ENCODE assay signal across 27 cellular contexts in the genomic region with DNA sequence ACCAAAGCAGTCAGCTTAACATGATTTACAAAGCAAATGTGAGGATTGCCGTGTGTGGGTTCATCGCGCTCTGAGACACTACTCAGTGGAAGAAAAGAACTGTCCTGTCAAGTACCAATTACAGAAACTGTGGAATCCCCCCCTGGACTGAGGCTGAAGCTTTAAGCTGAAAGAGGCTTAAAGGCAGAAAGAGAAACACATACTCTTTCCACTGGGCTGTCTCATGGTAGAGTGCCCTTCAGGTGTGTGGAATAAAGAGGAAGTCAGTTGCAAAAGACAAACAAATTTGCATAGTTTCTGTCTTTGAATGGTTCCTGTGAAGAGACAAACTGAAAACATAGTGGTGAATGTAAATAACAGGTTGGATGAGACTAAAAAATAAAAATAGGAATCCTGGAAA.
A peak's percentile ranks its signal among the peaks of the same experiment; 100 is the strongest.
DNase-seq lines count a peak whose midpoint lies in the region; ATAC-seq and TF ChIP-seq lines count a peak whose summit lies in the region.
"Had no signal": no experiment of that assay in that cellular context is flagged by ENCODE, and none has a peak within 500 bp of the region (broad histone marks: within the 10 kb centered on the region; RNA-seq: fewer than 3 reads in every experiment).

No MANE protein-coding gene starts in this region.

- H3K9me2 ChIP-seq in SK-N-SH = no peaks in the 10 kb centered on the region

- no peak for TF ChIP-seq EP300 in SK-N-SH (IDR thresholded peaks at IDR 0.05; ENCODE audit: borderline replicate concordance in 1 of 2, low read depth in 1 of 2, low read length in 1 of 2)

- no peaks in the 10 kb centered on the region for H3K27me3 ChIP-seq in SK-N-SH (ENCODE audit: insufficient read depth)
- H3K27me3 ChIP-seq: ascending aorta, gastrocnemius medialis, upper lobe of right lung had no signal

- no peak overlapping the region for H2AFZ ChIP-seq in SK-N-SH (ENCODE audit: low read depth)

- no peaks in the 10 kb centered on the region for H3K79me2 ChIP-seq in SK-N-SH (ENCODE audit: insufficient read depth)

- no peaks in the 10 kb centered on the region; the same call in 1 of the 2 replicates for H3K9me3 ChIP-seq in SK-N-SH
- H3K9me3 ChIP-seq: gastrocnemius medialis, upper lobe of right lung had no signal

- H3K4me3 ChIP-seq in SK-N-SH (ENCODE audit: low read depth in 2 of 2, low read length in 1 of 2) = no peak overlapping the region
- H3K4me3 ChIP-seq: ascending aorta, gastrocnemius medialis, upper lobe of right lung had no signal

- H3F3A ChIP-seq in SK-N-SH (replicated peaks; ENCODE audit: insufficient read depth) = no peaks in the 10 kb centered on the region

- no peak overlapping the region for H3K9ac ChIP-seq in SK-N-SH

- H3K27ac ChIP-seq in SK-N-SH (ENCODE audit: low read depth in 2 of 2, low read length in 1 of 2) = no peak overlapping the region
- H3K27ac ChIP-seq: gastrocnemius medialis, upper lobe of right lung had no signal

- POLR2A ChIA-PET in SK-N-SH (lab: Yijun Ruan, JAX) = no interaction called here

- no peaks in the 10 kb centered on the region for H3K36me3 ChIP-seq in SK-N-SH (replicated peaks in 1 of 2; ENCODE audit: control insufficient read depth in 1 of 2, insufficient read depth in 2 of 2, low read length in 1 of 2)
- H3K36me3 ChIP-seq: ascending aorta, gastrocnemius medialis, upper lobe of right lung had no signal

- no peak for TF ChIP-seq CTCF in SK-N-SH (IDR thresholded peaks at IDR 0.05)

- TF ChIP-seq RAD21 in SK-N-SH (IDR thresholded peaks at IDR 0.05; ENCODE audit: low read length) = no peak

- CTCF ChIA-PET in SK-N-SH (lab: Yijun Ruan, JAX) = no interaction called here

- no peak for DNase-seq in activated CD4-positive, alpha-beta T cell treated with anti-CD3 and anti-CD28 coated beads, Interleukin-2, amount 50 U/mL, for 1 hour
- DNase-seq in SK-N-SH (no peak), AG08395 (ENCODE audit: low spot score) (no peak)
- DNase-seq: activated CD4-positive, alpha-beta memory T cell treated with anti-CD3 and anti-CD28 coated beads for 36 hours; activated CD4-positive, CD25-positive, alpha-beta regulatory T cell; CD8-positive, alpha-beta T cell; DMS153; gastrocnemius medialis; HFFc6; hippocampal formation; islet precursor cell; KBM-7; midbrain; naive thymus-derived CD8-positive, alpha-beta T cell; NCI-H146; NCI-H446 treated with DMSO at 0.1 percent for 48 hours; stimulated activated CD4-positive, alpha-beta T cell treated with anti-CD3 and anti-CD28 coated beads, Interleukin-2, amount 100 ng/mL, for 48 hours; substantia nigra; T1000; upper lobe of right lung had no signal

- H3K4me1 ChIP-seq in SK-N-SH (ENCODE audit: control insufficient read depth in 1 of 2, insufficient read depth in 2 of 2, low read depth in 1 of 2, low read length in 1 of 2) = no peaks in the 10 kb centered on the region
- H3K4me1 ChIP-seq: ascending aorta, gastrocnemius medialis, upper lobe of right lung had no signal

- no peak overlapping the region for H3K4me2 ChIP-seq in SK-N-SH

- ATAC-seq in GM18517 (IDR thresholded peaks at IDR 0.05; ENCODE audit: unreplicated experiment) = peak; percentile 81
- peak; percentile 50 for ATAC-seq in GM19463 (IDR thresholded peaks at IDR 0.05; ENCODE audit: unreplicated experiment)
- ATAC-seq in HG02763 (IDR thresholded peaks at IDR 0.05; ENCODE audit: unreplicated experiment) = peak; percentile 91
- ATAC-seq in HG03565 (IDR thresholded peaks at IDR 0.05; ENCODE audit: unreplicated experiment) = peak; percentile 45
- ATAC-seq in HG03039 (IDR thresholded peaks at IDR 0.05; ENCODE audit: unreplicated experiment) = no peak
- ATAC-seq: CD8-positive, alpha-beta T cell; gastrocnemius medialis; naive thymus-derived CD8-positive, alpha-beta T cell; stimulated activated effector memory CD8-positive, alpha-beta T cell treated with anti-CD3 and anti-CD28 coated beads, Interleukin-12 subunit alpha, Interleukin-12 subunit beta, amount 100 ng/mL, for 72 hours; upper lobe of right lung had no signal

- no peaks in the 10 kb centered on the region for H4K20me1 ChIP-seq in SK-N-SH (ENCODE audit: insufficient read depth)

- WGBS in SK-N-SH (ENCODE audit: low lambda C conversion rate) = 73% methylated on average over 3 of the region's 3 CpGs

TF ChIP-seq in SK-N-SH, 30 proteins besides CTCF, POLR2A, EP300 and RAD21:
- no peak for TF ChIP-seq CHD2 (IDR thresholded peaks at IDR 0.05; ENCODE audit: low read length, partially characterized antibody)
- TF ChIP-seq MEF2A (IDR thresholded peaks at IDR 0.05; ENCODE audit: borderline replicate concordance, low read depth) = no peak
- no peak for TF ChIP-seq FOXJ3 (CRISPR knock-in tag; IDR thresholded peaks at IDR 0.05)
- TF ChIP-seq, protein P1, sequence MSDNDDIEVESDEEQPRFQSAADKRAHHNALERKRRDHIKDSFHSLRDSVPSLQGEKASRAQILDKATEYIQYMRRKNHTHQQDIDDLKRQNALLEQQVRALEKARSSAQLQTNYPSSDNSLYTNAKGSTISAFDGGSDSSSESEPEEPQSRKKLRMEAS (IDR thresholded peaks at IDR 0.05; ENCODE audit: low read depth) = no peak
- TF ChIP-seq, protein P2, sequence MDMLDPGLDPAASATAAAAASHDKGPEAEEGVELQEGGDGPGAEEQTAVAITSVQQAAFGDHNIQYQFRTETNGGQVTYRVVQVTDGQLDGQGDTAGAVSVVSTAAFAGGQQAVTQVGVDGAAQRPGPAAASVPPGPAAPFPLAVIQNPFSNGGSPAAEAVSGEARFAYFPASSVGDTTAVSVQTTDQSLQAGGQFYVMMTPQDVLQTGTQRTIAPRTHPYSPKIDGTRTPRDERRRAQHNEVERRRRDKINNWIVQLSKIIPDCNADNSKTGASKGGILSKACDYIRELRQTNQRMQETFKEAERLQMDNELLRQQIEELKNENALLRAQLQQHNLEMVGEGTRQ (IDR thresholded peaks at IDR 0.05; ENCODE audit: borderline replicate concordance, low read depth, low read length) = no peak
- TF ChIP-seq EZH2phosphoT487 (IDR thresholded peaks at IDR 0.05; ENCODE audit: borderline replicate concordance, low read depth) = no peak
- TF ChIP-seq GABPA (IDR thresholded peaks at IDR 0.05; ENCODE audit: low read depth) = no peak
- TF ChIP-seq SMC3 (IDR thresholded peaks at IDR 0.05; ENCODE audit: low read depth, low read length) = no peak
- no peak for TF ChIP-seq SIN3A (IDR thresholded peaks at IDR 0.05; ENCODE audit: borderline replicate concordance, low read depth, low read length)
- no peak for TF ChIP-seq GATA2 (CRISPR knock-in tag; IDR thresholded peaks at IDR 0.05)
- TF ChIP-seq, protein P3, sequence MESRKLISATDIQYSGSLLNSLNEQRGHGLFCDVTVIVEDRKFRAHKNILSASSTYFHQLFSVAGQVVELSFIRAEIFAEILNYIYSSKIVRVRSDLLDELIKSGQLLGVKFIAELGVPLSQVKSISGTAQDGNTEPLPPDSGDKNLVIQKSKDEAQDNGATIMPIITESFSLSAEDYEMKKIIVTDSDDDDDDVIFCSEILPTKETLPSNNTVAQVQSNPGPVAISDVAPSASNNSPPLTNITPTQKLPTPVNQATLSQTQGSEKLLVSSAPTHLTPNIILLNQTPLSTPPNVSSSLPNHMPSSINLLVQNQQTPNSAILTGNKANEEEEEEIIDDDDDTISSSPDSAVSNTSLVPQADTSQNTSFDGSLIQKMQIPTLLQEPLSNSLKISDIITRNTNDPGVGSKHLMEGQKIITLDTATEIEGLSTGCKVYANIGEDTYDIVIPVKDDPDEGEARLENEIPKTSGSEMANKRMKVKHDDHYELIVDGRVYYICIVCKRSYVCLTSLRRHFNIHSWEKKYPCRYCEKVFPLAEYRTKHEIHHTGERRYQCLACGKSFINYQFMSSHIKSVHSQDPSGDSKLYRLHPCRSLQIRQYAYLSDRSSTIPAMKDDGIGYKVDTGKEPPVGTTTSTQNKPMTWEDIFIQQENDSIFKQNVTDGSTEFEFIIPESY (IDR thresholded peaks at IDR 0.05; ENCODE audit: borderline replicate concordance, low read depth) = no peak
- TF ChIP-seq RXRA (IDR thresholded peaks at IDR 0.05; ENCODE audit: borderline replicate concordance, low read depth) = no peak
- TF ChIP-seq FOSL2 (IDR thresholded peaks at IDR 0.05; ENCODE audit: borderline replicate concordance, low read depth) = no peak
- TF ChIP-seq, protein P4, sequence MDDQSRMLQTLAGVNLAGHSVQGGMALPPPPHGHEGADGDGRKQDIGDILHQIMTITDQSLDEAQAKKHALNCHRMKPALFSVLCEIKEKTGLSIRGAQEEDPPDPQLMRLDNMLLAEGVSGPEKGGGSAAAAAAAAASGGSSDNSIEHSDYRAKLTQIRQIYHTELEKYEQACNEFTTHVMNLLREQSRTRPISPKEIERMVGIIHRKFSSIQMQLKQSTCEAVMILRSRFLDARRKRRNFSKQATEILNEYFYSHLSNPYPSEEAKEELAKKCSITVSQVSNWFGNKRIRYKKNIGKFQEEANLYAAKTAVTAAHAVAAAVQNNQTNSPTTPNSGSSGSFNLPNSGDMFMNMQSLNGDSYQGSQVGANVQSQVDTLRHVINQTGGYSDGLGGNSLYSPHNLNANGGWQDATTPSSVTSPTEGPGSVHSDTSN (IDR thresholded peaks at IDR 0.05) = no peak
- TF ChIP-seq MXI1 (IDR thresholded peaks at IDR 0.05; ENCODE audit: low read depth, low read length) = no peak
- TF ChIP-seq YY1 (IDR thresholded peaks at IDR 0.05; ENCODE audit: low read depth) = no peak
- no peak for TF ChIP-seq NRF1 (IDR thresholded peaks at IDR 0.05; ENCODE audit: low read depth, low read length)
